8 cellular contexts compared by ENCODE assay signal in genomic region chr2:131093066-131093842, GRCh38. TPM values are rescaled to one million over a fixed set of nuclear protein-coding genes. Genes with fewer than 3 reads are reported as not detected.
DNase-seq lines count a peak whose midpoint lies in the region; ATAC-seq and TF ChIP-seq lines count a peak whose summit lies in the region.

A gene with protein sequence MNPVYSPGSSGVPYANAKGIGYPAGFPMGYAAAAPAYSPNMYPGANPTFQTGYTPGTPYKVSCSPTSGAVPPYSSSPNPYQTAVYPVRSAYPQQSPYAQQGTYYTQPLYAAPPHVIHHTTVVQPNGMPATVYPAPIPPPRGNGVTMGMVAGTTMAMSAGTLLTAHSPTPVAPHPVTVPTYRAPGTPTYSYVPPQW (minus strand): TSS chr2:131093460. CDS start chr2:131082646, 10,814 bp downstream.

- H3K36me3 Mint-ChIP-seq in activated B cell treated with CpG ODN at 0.5 μM for 24 hours (ENCODE audit: low read depth): peaks cover 17% of the 10 kb centered on the region

- H3K9me3 Mint-ChIP-seq in activated B cell treated with CpG ODN at 0.5 μM for 24 hours: no peaks in the 10 kb centered on the region

- TF ChIP-seq CTCF in activated B cell treated with CpG ODN at 0.5 μM for 24 hours (IDR thresholded peaks at IDR 0.05) (no peak), cardiac fibroblast (IDR thresholded peaks at IDR 0.05; ENCODE audit: low read depth, low read length) (no peak)

- in situ Hi-C loops in ACHN (cut with HindIII; ENCODE audit: low pct_ligation_motif_present, low pct_unique_long_range_greater_than_20kb, low sequenced_read_pairs): no loop called here

- H3K4me1 Mint-ChIP-seq in activated B cell treated with CpG ODN at 0.5 μM for 24 hours: peaks cover 22% of the 10 kb centered on the region

- DNase-seq in ACHN (peak; percentile 93), NCI-H2196 (lab: John Stamatoyannopoulos, UW; ENCODE audit: unreplicated experiment) (peak; percentile 94), activated B cell treated with CpG ODN at 0.5 μM for 24 hours (peak; percentile 96), cardiac fibroblast (ENCODE audit: low read depth in 2 of 2) (peak; percentile 86 to 92), inferior parietal cortex (ENCODE audit: extremely low spot score) (peak; percentile 85)
- peak; percentile 76 for DNase-seq in stimulated activated CD4-positive, alpha-beta T cell treated with anti-CD3 and anti-CD28 coated beads, Interleukin-12 subunit alpha, Interleukin-12 subunit beta, amount 100 ng/mL, for 24 hours (ENCODE audit: low read depth in 2 of 2)

- H3K4me3 Mint-ChIP-seq in activated B cell treated with CpG ODN at 0.5 μM for 24 hours: peak within 1 kb of the TSS; percentile 97

- POLR2A ChIA-PET in activated B cell treated with CpG ODN at 0.5 μM for 24 hours (lab: Charles Lee): interaction anchor here (1.2 to 3.5 kb wide), 6 partner anchors 11 to 912 kb away, joined by 3 to 82 read pairs (median 6); partner anchors contain the start of genes MZT2A, PLEKHB2 and SMPD4

- H3K27me3 Mint-ChIP-seq in activated B cell treated with CpG ODN at 0.5 μM for 24 hours: no peaks in the 10 kb centered on the region

- intact Hi-C loops in activated B cell treated with CpG ODN at 0.5 μM for 24 hours (cut with micrococcal nuclease): loop anchor here (1.0 to 5.0 kb wide), 6 partner anchors 12 to 1214 kb away; partner anchors contain the start of genes IMP4, MZT2A and PLEKHB2

- H3K27ac Mint-ChIP-seq in activated B cell treated with CpG ODN at 0.5 μM for 24 hours: peak within 1 kb of the TSS; percentile 98

- H3K4me3 ChIP-seq in cardiac fibroblast (replicated peaks in 1 of 2; ENCODE audit: low read depth in 2 of 2, low read length in 2 of 2): peak within 1 kb of the TSS; percentile 61 to 68

- CTCF ChIA-PET in activated B cell treated with CpG ODN at 0.5 μM for 24 hours (lab: Charles Lee): interaction anchor here (1.3 to 1.9 kb wide), 2 partner anchors 11 to 400 kb away, joined by 3 to 5 read pairs; no protein-coding TSS in a partner anchor

- ATAC-seq in GM18868 (IDR thresholded peaks at IDR 0.05; ENCODE audit: unreplicated experiment): peak; percentile 82
- ATAC-seq in HG03103 (IDR thresholded peaks at IDR 0.05; ENCODE audit: low read depth, unreplicated experiment): peak; percentile 78
- peak; percentile 81 for ATAC-seq in activated B cell treated with CpG ODN at 0.5 μM for 24 hours (ENCODE audit: low read depth)

RNA-seq across cellular contexts. Expression of the gene that starts here (rescaled TPM):
- 59.9 and 62.5 TPM in 2 replicates for total RNA-seq in activated B cell treated with CpG ODN at 0.5 μM for 24 hours

Comparison
In these comparisons a context has a peak if more than half of its experiments do, and no peak if none do; other contexts are left out.
1. Peak in every context shown above with its lines: DNase-seq, ATAC-seq and H3K4me3 ChIP-seq.